Comparison of ENCODE assay signal across 8 cellular contexts in the genomic region with DNA sequence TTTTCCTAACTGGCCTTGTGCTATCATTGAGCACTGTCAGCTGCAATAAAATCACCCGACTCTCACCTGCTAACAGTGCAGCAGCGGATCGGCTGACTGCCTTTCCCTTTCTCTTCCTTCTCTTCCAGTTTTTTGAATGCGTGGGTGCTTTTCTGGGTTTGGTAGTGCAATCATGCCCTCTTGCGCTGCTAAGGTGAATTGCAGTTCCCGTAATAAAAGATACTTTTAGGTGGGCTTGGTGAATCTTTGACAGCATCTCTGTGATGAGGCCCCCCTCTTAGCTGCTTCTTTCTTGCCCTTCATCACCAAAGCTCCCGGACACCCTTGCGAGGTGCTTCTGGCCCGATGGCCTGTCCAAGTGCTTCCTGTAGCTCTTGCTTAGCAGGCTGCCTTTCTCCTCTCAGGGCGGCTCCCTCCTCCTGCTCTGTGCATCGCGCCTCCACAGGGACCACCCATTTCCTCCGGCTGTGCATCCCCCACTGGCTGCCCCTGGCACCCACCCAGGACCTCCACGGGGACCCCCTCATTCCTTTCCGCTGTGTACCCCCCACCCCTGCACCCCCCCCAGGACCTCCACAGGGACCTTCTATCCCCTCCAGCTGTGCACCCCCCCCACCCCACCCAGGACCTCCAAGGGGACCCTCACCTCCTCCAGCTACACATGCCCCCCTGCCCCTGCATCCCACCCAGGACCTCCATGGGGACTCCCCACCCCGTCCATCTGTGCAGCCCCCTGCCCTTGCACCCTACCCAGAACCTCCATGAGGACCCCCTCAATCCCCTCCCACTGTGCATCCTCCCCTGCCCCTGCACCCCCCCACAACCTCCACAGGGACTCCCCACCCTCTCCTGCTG. TPM values are rescaled to one million over a fixed set of nuclear protein-coding genes. Genes with fewer than 3 reads are reported as not detected.
DNase-seq lines count a peak whose midpoint lies in the region; ATAC-seq and TF ChIP-seq lines count a peak whose summit lies in the region.

No MANE protein-coding gene starts in this region.

- peaks cover 0 to 3% of the 10 kb centered on the region in 2 donors for H3K27me3 ChIP-seq in breast epithelium

- H3K9me3 Mint-ChIP-seq in T-cell: no peaks in the 10 kb centered on the region

- H3K4me3 ChIP-seq in GM12865 (ENCODE audit: low read depth, low read length) (no peak overlapping the region), breast epithelium (peak overlapping the region in 2 of 3 donors; percentile 32 to 55)

- no peaks in the 10 kb centered on the region for H3K36me3 ChIP-seq in breast epithelium

- CTCF ChIA-PET in T-cell (lab: Charles Lee): interaction anchor here (0.6 to 2.2 kb wide), 4 partner anchors 12 to 105 kb away, joined by 3 to 9 read pairs (median 6); no protein-coding TSS in a partner anchor

- ATAC-seq in T-cell (replicated peaks in 1 of 4) (peak; percentile 43 to 63 (median 55)), GM19397 (IDR thresholded peaks at IDR 0.05; ENCODE audit: unreplicated experiment) (no peak), GM19463 (IDR thresholded peaks at IDR 0.05; ENCODE audit: unreplicated experiment) (no peak)

- peaks cover 16 to 20% of the 10 kb centered on the region in 2 donors for H3K27me3 Mint-ChIP-seq in T-cell

- peak; percentile 66 for DNase-seq in GM12865 (ENCODE audit: low read depth)
- DNase-seq in NCI-H146 (lab: John Stamatoyannopoulos, UW): peak; percentile 62
- DNase-seq in T-cell: peak in 21 of 34 experiments; percentile 13 to 44 (median 29)
- DNase-seq in breast epithelium (ENCODE audit: low spot score in 2 of 2): peak in 1 of 2 donors; percentile 30
- peak; percentile 83 for DNase-seq in inferior parietal cortex (ENCODE audit: extremely low spot score)
- DNase-seq in smooth muscle cell of the brain vasculature (ENCODE audit: low read depth, low spot score): peak; percentile 29

- peak; percentile 87 for TF ChIP-seq CTCF in GM12865 (IDR thresholded peaks at IDR 0.05; ENCODE audit: insufficient read depth, low read depth, low read length, missing control alignments)
- TF ChIP-seq CTCF in breast epithelium (IDR thresholded peaks at IDR 0.05): peak; percentile 73 to 93 (median 91)

- no peaks in the 10 kb centered on the region for H3K9me3 ChIP-seq in breast epithelium

- no peak overlapping the region for H3K27ac Mint-ChIP-seq in T-cell

- no peaks in the 10 kb centered on the region for H3K36me3 Mint-ChIP-seq in T-cell

- peak overlapping the region in 2 of 3 donors; percentile 6 to 60 for H3K4me3 Mint-ChIP-seq in T-cell

- no peak for TF ChIP-seq POLR2A in breast epithelium (IDR thresholded peaks at IDR 0.05)

- H3K4me1 ChIP-seq in breast epithelium: no peaks in the 10 kb centered on the region

- POLR2A ChIA-PET in T-cell (lab: Charles Lee): interaction anchor here in 1 of 2 donors (0.6 kb wide), 2 partner anchors 757 to 1010 kb away, joined by 3 read pairs; no protein-coding TSS in a partner anchor

- H3K4me1 Mint-ChIP-seq in T-cell: peaks cover 4 to 24% (median 7%) of the 10 kb centered on the region in 3 donors

- no peak overlapping the region for H3K27ac ChIP-seq in breast epithelium

- intact Hi-C loops in breast epithelium (cut with DNase I; ENCODE audit: low total_unique reads): no loop called here

RNA-seq across cellular contexts. Expression of a gene that starts 50.8 kb away (rescaled TPM):
- total RNA-seq in T-cell (1,000 to 10,000 TPM; 3,117 to 3,787 (median 3,363) TPM), breast epithelium (1,000 to 10,000 TPM in 1 of 3 donors, 100 to 1,000 TPM in 2; 945 to 1,485 (median 950) TPM)

Comparison
In these comparisons a context has a peak if more than half of its experiments do, and no peak if none do; other contexts are left out.
1. ATAC-seq: peak in T-cell (4 of 4); none in GM19397 (single experiment) and GM19463 (single experiment).